In the genomic region with DNA sequence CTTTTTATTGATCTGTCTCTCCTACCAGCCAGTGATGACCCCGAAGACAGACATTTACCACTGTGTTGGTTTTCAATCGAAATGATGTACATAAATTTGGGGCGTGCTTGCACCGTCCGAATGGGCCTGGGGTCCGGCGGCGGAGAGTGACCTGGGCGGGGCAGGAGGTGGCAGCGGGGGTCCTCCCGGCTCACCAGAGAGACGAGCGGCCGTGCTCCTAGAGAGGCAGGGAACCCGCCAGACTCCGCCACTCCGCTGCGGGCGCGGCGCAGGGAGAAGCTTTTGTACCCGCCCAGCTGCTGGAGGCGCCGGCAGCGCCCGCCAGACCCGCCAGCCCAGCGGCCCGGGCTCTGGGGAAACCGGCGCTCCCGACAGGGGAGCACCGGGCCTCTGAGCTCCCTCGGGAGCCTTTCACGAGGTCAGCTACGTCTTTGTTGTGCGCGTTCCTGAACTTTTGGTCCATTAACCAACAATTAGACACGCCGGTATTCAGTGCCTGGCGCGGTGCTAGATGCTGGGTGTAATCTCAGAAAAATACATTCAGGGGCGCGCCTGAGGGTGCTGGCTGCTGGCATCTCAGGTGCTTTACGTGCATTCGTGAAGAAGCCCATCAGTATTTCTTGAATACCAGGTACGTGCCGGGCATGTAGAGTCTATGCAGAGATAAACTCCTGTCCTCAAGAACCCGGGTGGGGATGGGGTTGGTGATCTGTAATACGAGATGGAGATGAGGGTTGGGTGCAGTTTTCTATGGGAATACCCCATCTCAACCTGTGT, we compare ENCODE assay signal across 1 cellular context.
A peak's percentile ranks its signal among the peaks of the same experiment; 100 is the strongest.
TF ChIP-seq lines count a peak whose summit lies in the region.

PGBD1 (plus strand) TSS at position 285 of the 777 bp plus-strand sequence. CDS start 2,242 bp downstream, outside the sequence.

TF ChIP-seq in HEK293, 187 proteins besides CTCF, POLR2A, EP300 and RAD21 (continued from another document and continues in another):
- TF ChIP-seq PRDM4 (tag by site-specific recombination; IDR thresholded peaks at IDR 0.05) (no peak), ZNF530 (tag by site-specific recombination; IDR thresholded peaks at IDR 0.05; ENCODE audit: low read depth) (no peak), ZNF501 (tag by site-specific recombination; IDR thresholded peaks at IDR 0.05) (peak; percentile 90), ZNF830 (tag by site-specific recombination; IDR thresholded peaks at IDR 0.05; ENCODE audit: low read depth) (no peak), ZNF571 (tag by site-specific recombination; IDR thresholded peaks at IDR 0.05) (no peak), ZNF626 (tag by site-specific recombination; IDR thresholded peaks at IDR 0.05) (no peak), ZNF660 (tag by site-specific recombination; IDR thresholded peaks at IDR 0.05) (peak; percentile 84), PBX3 (CRISPR knock-in tag; IDR thresholded peaks at IDR 0.05) (no peak), ZNF214 (tag by site-specific recombination; IDR thresholded peaks at IDR 0.05; ENCODE audit: borderline replicate concordance) (no peak), ZNF266 (tag by site-specific recombination; IDR thresholded peaks at IDR 0.05; ENCODE audit: low read depth) (no peak), ZNF311 (tag by site-specific recombination; IDR thresholded peaks at IDR 0.05; ENCODE audit: borderline replicate concordance) (no peak), ZNF837 (tag by site-specific recombination; IDR thresholded peaks at IDR 0.05) (no peak), ZNF16 (tag by site-specific recombination; IDR thresholded peaks at IDR 0.05; ENCODE audit: low read depth) (peak; percentile 36; the same call in 1 of the 2 replicates), REPIN1 (tag by site-specific recombination; IDR thresholded peaks at IDR 0.05; ENCODE audit: low read depth) (no peak), ZBTB6 (tag by site-specific recombination; IDR thresholded peaks at IDR 0.05) (no peak), ZNF433 (tag by site-specific recombination; IDR thresholded peaks at IDR 0.05; ENCODE audit: low read depth) (no peak), ZNF623 (tag by site-specific recombination; IDR thresholded peaks at IDR 0.05) (0 out of 2 replicates have a peak, but pooled peaks have one; percentile 21), ZNF510 (tag by site-specific recombination; IDR thresholded peaks at IDR 0.05; ENCODE audit: insufficient replicate concordance) (no peak), ZNF707 (tag by site-specific recombination; IDR thresholded peaks at IDR 0.05) (no peak), ZSCAN23 (tag by site-specific recombination; IDR thresholded peaks at IDR 0.05) (no peak), ATF2 (tag by site-specific recombination; IDR thresholded peaks at IDR 0.05; ENCODE audit: low read depth) (no peak), ZNF341 (tag by site-specific recombination; IDR thresholded peaks at IDR 0.05; ENCODE audit: low read depth) (no peak), ZNF776 (tag by site-specific recombination; IDR thresholded peaks at IDR 0.05; ENCODE audit: borderline replicate concordance) (no peak), ZFP69B (tag by site-specific recombination; IDR thresholded peaks at IDR 0.05) (no peak), IKZF3 (tag by site-specific recombination; IDR thresholded peaks at IDR 0.05) (peak; percentile 72), ZNF426 (tag by site-specific recombination; IDR thresholded peaks at IDR 0.05) (no peak), ZNF174 (tag by site-specific recombination; IDR thresholded peaks at IDR 0.05) (no peak), ZNF239 (tag by site-specific recombination; IDR thresholded peaks at IDR 0.05) (no peak), ZNF423 (tag by site-specific recombination; IDR thresholded peaks at IDR 0.05) (peak; percentile 47; the same call in 1 of the 2 replicates), ZNF514 (tag by site-specific recombination; IDR thresholded peaks at IDR 0.05) (no peak), BCL11B (tag by site-specific recombination; IDR thresholded peaks at IDR 0.05; ENCODE audit: low read depth) (peak; percentile 38; the same call in 1 of the 2 replicates), SETDB1 (IDR thresholded peaks at IDR 0.05; ENCODE audit: insufficient read length, low read length) (no peak), TSHZ1 (tag by site-specific recombination; IDR thresholded peaks at IDR 0.05; ENCODE audit: borderline replicate concordance) (no peak), KLF8 (tag by site-specific recombination; IDR thresholded peaks at IDR 0.05) (peak; percentile 85), ZNF549 (tag by site-specific recombination; IDR thresholded peaks at IDR 0.05) (no peak), ZNF639 (tag by site-specific recombination; IDR thresholded peaks at IDR 0.05) (no peak), ZNF560 (tag by site-specific recombination; IDR thresholded peaks at IDR 0.05; ENCODE audit: borderline replicate concordance) (no peak), ZNF701 (tag by site-specific recombination; IDR thresholded peaks at IDR 0.05) (no peak), MZF1 (tag by site-specific recombination; IDR thresholded peaks at IDR 0.05; ENCODE audit: borderline replicate concordance) (no peak), HOXA7 (CRISPR knock-in tag; IDR thresholded peaks at IDR 0.05; ENCODE audit: borderline replicate concordance) (no peak), ZNF175 (tag by site-specific recombination; IDR thresholded peaks at IDR 0.05) (no peak), HOXD13 (CRISPR knock-in tag; IDR thresholded peaks at IDR 0.05; ENCODE audit: borderline replicate concordance) (no peak), ZNF670 (tag by site-specific recombination; IDR thresholded peaks at IDR 0.05; ENCODE audit: low read depth) (no peak), ZNF629 (tag by site-specific recombination; IDR thresholded peaks at IDR 0.05) (no peak; the same call in 1 of the 2 replicates), ZBTB17 (tag by site-specific recombination; IDR thresholded peaks at IDR 0.05) (no peak), KLF7 (tag by site-specific recombination; IDR thresholded peaks at IDR 0.05; ENCODE audit: borderline replicate concordance) (peak; percentile 74; the same call in 1 of the 2 replicates), ZFHX2 (tag by site-specific recombination; conservative IDR thresholded peaks at IDR 0.05) (no peak)
- TF ChIP-seq, protein P1, sequence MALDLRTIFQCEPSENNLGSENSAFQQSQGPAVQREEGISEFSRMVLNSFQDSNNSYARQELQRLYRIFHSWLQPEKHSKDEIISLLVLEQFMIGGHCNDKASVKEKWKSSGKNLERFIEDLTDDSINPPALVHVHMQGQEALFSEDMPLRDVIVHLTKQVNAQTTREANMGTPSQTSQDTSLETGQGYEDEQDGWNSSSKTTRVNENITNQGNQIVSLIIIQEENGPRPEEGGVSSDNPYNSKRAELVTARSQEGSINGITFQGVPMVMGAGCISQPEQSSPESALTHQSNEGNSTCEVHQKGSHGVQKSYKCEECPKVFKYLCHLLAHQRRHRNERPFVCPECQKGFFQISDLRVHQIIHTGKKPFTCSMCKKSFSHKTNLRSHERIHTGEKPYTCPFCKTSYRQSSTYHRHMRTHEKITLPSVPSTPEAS (tag by site-specific recombination; IDR thresholded peaks at IDR 0.05) = no peak
- TF ChIP-seq, protein P2, sequence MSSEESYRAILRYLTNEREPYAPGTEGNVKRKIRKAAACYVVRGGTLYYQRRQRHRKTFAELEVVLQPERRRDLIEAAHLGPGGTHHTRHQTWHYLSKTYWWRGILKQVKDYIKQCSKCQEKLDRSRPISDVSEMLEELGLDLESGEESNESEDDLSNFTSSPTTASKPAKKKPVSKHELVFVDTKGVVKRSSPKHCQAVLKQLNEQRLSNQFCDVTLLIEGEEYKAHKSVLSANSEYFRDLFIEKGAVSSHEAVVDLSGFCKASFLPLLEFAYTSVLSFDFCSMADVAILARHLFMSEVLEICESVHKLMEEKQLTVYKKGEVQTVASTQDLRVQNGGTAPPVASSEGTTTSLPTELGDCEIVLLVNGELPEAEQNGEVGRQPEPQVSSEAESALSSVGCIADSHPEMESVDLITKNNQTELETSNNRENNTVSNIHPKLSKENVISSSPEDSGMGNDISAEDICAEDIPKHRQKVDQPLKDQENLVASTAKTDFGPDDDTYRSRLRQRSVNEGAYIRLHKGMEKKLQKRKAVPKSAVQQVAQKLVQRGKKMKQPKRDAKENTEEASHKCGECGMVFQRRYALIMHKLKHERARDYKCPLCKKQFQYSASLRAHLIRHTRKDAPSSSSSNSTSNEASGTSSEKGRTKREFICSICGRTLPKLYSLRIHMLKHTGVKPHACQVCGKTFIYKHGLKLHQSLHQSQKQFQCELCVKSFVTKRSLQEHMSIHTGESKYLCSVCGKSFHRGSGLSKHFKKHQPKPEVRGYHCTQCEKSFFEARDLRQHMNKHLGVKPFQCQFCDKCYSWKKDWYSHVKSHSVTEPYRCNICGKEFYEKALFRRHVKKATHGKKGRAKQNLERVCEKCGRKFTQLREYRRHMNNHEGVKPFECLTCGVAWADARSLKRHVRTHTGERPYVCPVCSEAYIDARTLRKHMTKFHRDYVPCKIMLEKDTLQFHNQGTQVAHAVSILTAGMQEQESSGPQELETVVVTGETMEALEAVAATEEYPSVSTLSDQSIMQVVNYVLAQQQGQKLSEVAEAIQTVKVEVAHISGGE (tag by site-specific recombination; conservative IDR thresholded peaks at IDR 0.05; ENCODE audit: low read depth) = peak; percentile 57; the same call in 1 of the 2 replicates
